In the genomic region with DNA sequence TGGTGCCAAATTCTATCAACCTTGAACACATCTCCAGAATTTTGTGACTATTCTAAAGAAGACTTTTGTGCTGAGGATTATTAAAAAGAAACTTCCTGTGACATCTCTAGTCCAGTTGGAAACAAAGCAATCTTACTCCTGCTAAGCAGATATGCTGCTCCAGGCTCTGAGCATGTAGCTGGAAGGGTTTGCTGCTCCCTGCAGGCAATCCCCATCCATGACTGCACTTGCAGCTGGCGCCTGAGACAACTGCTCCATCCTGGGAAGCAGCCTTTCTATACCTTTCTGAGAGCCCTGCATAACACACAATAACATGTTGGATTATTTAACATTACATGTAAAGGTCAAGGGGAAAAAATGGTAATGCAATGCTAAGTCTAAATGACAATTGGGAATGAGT, we compare ENCODE assay signal across 11 cellular contexts.
DNase-seq lines count a peak whose midpoint lies in the region; ATAC-seq, FAIRE-seq and TF ChIP-seq lines count a peak whose summit lies in the region.
"Had no signal": no experiment of that assay in that cellular context is flagged by ENCODE, and none has a peak within 500 bp of the region (broad histone marks: within the 10 kb centered on the region; RNA-seq: fewer than 3 reads in every experiment).

No MANE protein-coding gene starts in this region.

- H3K79me1 ChIP-seq in H1 (ENCODE audit: low read depth, low read length) = no peaks in the 10 kb centered on the region

- H3K9me3 ChIP-seq in H1 (ENCODE audit: insufficient read depth in 2 of 2, low read depth in 1 of 2, low read length in 1 of 2) (no peaks in the 10 kb centered on the region), liver (ENCODE audit: control insufficient read depth in 4 of 4, low read length in 3 of 4) (no peaks in the 10 kb centered on the region)
- no peaks in the 10 kb centered on the region for H3K9me3 ChIP-seq in CD4-positive, alpha-beta memory T cell (ENCODE audit: control insufficient read depth in 1 of 2, low read length in 2 of 2)
- H3K9me3 ChIP-seq: breast epithelium, sigmoid colon had no signal

- H3K18ac ChIP-seq in H1 (ENCODE audit: extremely low read depth, low read length) = no peak overlapping the region

- peaks cover 0 to 3% (median 0%) of the 10 kb centered on the region in 8 donors for H3K9me3 Mint-ChIP-seq in CD4-positive, alpha-beta memory T cell

- H3K27ac ChIP-seq in H1 (ENCODE audit: low read depth, low read length) (no peak overlapping the region), liver (ENCODE audit: low read depth in 1 of 2, low read length in 2 of 2) (no peak overlapping the region)
- no peak overlapping the region for H3K27ac ChIP-seq in CD4-positive, alpha-beta memory T cell (ENCODE audit: low read depth, low read length)
- H3K27ac ChIP-seq: breast epithelium, sigmoid colon had no signal

- no peaks in the 10 kb centered on the region for H3K36me3 ChIP-seq in BJ (ENCODE audit: control insufficient read depth, insufficient read depth, low read length)
- H3K36me3 ChIP-seq in H1 (ENCODE audit: control insufficient read depth in 2 of 4, insufficient read depth in 4 of 4, low read length in 3 of 4) = no peaks in the 10 kb centered on the region
- no peaks in the 10 kb centered on the region for H3K36me3 ChIP-seq in liver (ENCODE audit: control insufficient read depth in 4 of 4, insufficient read depth in 3 of 4, low read depth in 1 of 4, low read length in 3 of 4)
- H3K36me3 ChIP-seq in CD4-positive, alpha-beta memory T cell (ENCODE audit: insufficient read depth, low read length) = no peaks in the 10 kb centered on the region
- H3K36me3 ChIP-seq: breast epithelium, sigmoid colon had no signal

- H4K20me1 ChIP-seq in H1 (replicated peaks in 1 of 2; ENCODE audit: control insufficient read depth in 1 of 2, insufficient read depth in 2 of 2, low read length in 2 of 2) = no peaks in the 10 kb centered on the region

- no peak overlapping the region for H3K4me3 Mint-ChIP-seq in CD4-positive, alpha-beta memory T cell

- no peaks in the 10 kb centered on the region for H3K23me2 ChIP-seq in H1 (ENCODE audit: low read depth, low read length)

- 85% methylated on average over 1 of the region's 1 CpG; no CpG with 5 or more reads in 1 of the 2 experiments for WGBS in H1 (ENCODE audit: extremely low coverage in 1 of 2, insufficient coverage in 1 of 2, insufficient read length in 1 of 2, insufficient replicate concordance in 2 of 2, low coverage in 1 of 2, low lambda C conversion rate in 2 of 2, missing lambda C conversion rate in 1 of 2), 2 experiments
- WGBS in liver = 91% methylated on average over 1 of the region's 1 CpG

- H3K14ac ChIP-seq in H1 (ENCODE audit: insufficient read length) = no peak overlapping the region

- no peak overlapping the region for H2BK5ac ChIP-seq in H1 (ENCODE audit: low read depth, low read length)

- CTCF ChIA-PET in BJ (lab: Yijun Ruan, JAX) (interaction anchor here (0.9 kb wide), 1 partner anchor 353 kb away, joined by 3 read pairs; no protein-coding TSS in a partner anchor), H1 (lab: Charles Lee; ENCODE audit: partially characterized antibody) (interaction anchor here (0.6 to 1.8 kb wide), 7 partner anchors 8 to 106 kb away, joined by 3 to 5 read pairs (median 3); no protein-coding TSS in a partner anchor)
- CTCF ChIA-PET in CD4-positive, alpha-beta memory T cell (lab: Charles Lee; ENCODE audit: partially characterized antibody) = no interaction called here

- TF ChIP-seq POLR2A in H1 (IDR thresholded peaks at IDR 0.05; ENCODE audit: control extremely low read depth in 1 of 2, low read depth in 2 of 2, low read length in 2 of 2) = no peak

- H4K5ac ChIP-seq in H1 (ENCODE audit: insufficient read length, low read depth, low read length) = no peak overlapping the region

- H3K9ac ChIP-seq in H1 (replicated peaks in 1 of 4; ENCODE audit: extremely low read depth in 1 of 4, low read depth in 3 of 4, low read length in 3 of 4) (no peak overlapping the region), liver (ENCODE audit: low read depth in 1 of 2, low read length in 2 of 2) (no peak overlapping the region)

- H2AK5ac ChIP-seq in H1 (ENCODE audit: low read depth, low read length) = no peak overlapping the region

- H3K79me2 ChIP-seq in H1 (ENCODE audit: control insufficient read depth in 1 of 2, insufficient read depth in 2 of 2, low read length in 2 of 2) = no peaks in the 10 kb centered on the region

- no peak for DNase-seq in BJ (ENCODE audit: low read depth)
- DNase-seq in H1 (ENCODE audit: low read depth in 1 of 2, low spot score in 2 of 2) = no peak
- no peak for DNase-seq in GM13976 (ENCODE audit: low spot score)
- DNase-seq in CD4-positive, alpha-beta memory T cell = no peak
- DNase-seq: activated T-cell treated with anti-CD3 and anti-CD28 coated beads, Interleukin-2, amount 50 U/mL, for 1 hour; sigmoid colon had no signal

- peaks cover 2 to 3% of the 10 kb centered on the region in 2 donors for H3K27me3 Mint-ChIP-seq in CD4-positive, alpha-beta memory T cell

- H3K4me2 ChIP-seq in H1 (ENCODE audit: insufficient read depth in 1 of 2, low read depth in 2 of 2, low read length in 2 of 2) = no peak overlapping the region

- TF ChIP-seq RAD21 in Ishikawa (IDR thresholded peaks at IDR 0.05; ENCODE audit: low read depth) (peak; percentile 31; the same call in 1 of the 2 replicates), H1 (IDR thresholded peaks at IDR 0.05 in 1 of 2, conservative IDR thresholded peaks at IDR 0.05 in 1 of 2; ENCODE audit: low read depth in 2 of 2, low read length in 2 of 2) (peak; percentile 69 to 76), liver (IDR thresholded peaks at IDR 0.05) (peak; percentile 46 to 64)

- ATAC-seq in GM19395 (IDR thresholded peaks at IDR 0.05; ENCODE audit: unreplicated experiment) = no peak
- no peak for ATAC-seq in GM21515 (IDR thresholded peaks at IDR 0.05; ENCODE audit: unreplicated experiment)

- no peak overlapping the region for H2BK20ac ChIP-seq in H1 (ENCODE audit: low read length)

- no peak overlapping the region for H4K91ac ChIP-seq in H1 (replicated peaks; ENCODE audit: insufficient read length, low read length)

- TF ChIP-seq EP300 in Ishikawa (IDR thresholded peaks at IDR 0.05; ENCODE audit: borderline replicate concordance) (no peak), H1 (IDR thresholded peaks at IDR 0.05; ENCODE audit: borderline replicate concordance in 1 of 2, low read depth in 2 of 2, low read length in 2 of 2) (no peak)

- H3K4me3 ChIP-seq in BJ (ENCODE audit: low read depth, low read length) (no peak overlapping the region), H1 (ENCODE audit: extremely low read depth in 1 of 4, insufficient read depth in 2 of 4, low read depth in 3 of 4, low read length in 4 of 4) (no peak overlapping the region), liver (ENCODE audit: low read depth in 1 of 3, low read length in 3 of 3) (no peak overlapping the region)
- no peak overlapping the region for H3K4me3 ChIP-seq in CD4-positive, alpha-beta memory T cell (ENCODE audit: low read length in 2 of 2)
- H3K4me3 ChIP-seq: breast epithelium, sigmoid colon had no signal

- H4K8ac ChIP-seq in H1 (ENCODE audit: extremely low read depth, insufficient read depth, low read length) = no peak overlapping the region

- H3K27ac Mint-ChIP-seq in CD4-positive, alpha-beta memory T cell = no peak overlapping the region

- no peak overlapping the region for H3K4ac ChIP-seq in H1 (replicated peaks; ENCODE audit: insufficient read length, low read depth, low read length)

- no peak overlapping the region for H3K23ac ChIP-seq in H1 (ENCODE audit: insufficient read length)

- in situ Hi-C loops in GM13976 (cut with MboI; ENCODE audit: low sequenced_read_pairs, unreplicated experiment) = loop anchor here (25.0 kb wide), 1 partner anchor 761 kb away; a partner anchor contains a TSS

- intact Hi-C loops in CD4-positive, alpha-beta memory T cell (cut with micrococcal nuclease) = no loop called here

- no peak for FAIRE-seq in H1 (lab: Jason Lieb, UNC)

- no peak overlapping the region for H2AFZ ChIP-seq in H1 (ENCODE audit: low read length)

- no peaks in the 10 kb centered on the region for H3K36me3 Mint-ChIP-seq in CD4-positive, alpha-beta memory T cell

- no peak overlapping the region for H2BK120ac ChIP-seq in H1 (replicated peaks; ENCODE audit: low read depth, low read length)

- H3K56ac ChIP-seq in H1 (replicated peaks; ENCODE audit: insufficient read length, low read depth, low read length) = no peak overlapping the region

- H3K27me3 ChIP-seq in BJ (ENCODE audit: control insufficient read depth, insufficient read depth, low read length) (no peaks in the 10 kb centered on the region), H1 (replicated peaks in 1 of 4; ENCODE audit: control insufficient read depth in 3 of 4, extremely low read depth in 1 of 4, insufficient read depth in 3 of 4, low read length in 3 of 4) (no peaks in the 10 kb centered on the region), liver (ENCODE audit: control insufficient read depth in 4 of 4, insufficient read depth in 4 of 4, low read length in 3 of 4) (no peaks in the 10 kb centered on the region)
- no peaks in the 10 kb centered on the region for H3K27me3 ChIP-seq in CD4-positive, alpha-beta memory T cell (ENCODE audit: insufficient read depth, low read length)
- H3K27me3 ChIP-seq: breast epithelium, sigmoid colon had no signal

- TF ChIP-seq CTCF in BJ (IDR thresholded peaks at IDR 0.05; ENCODE audit: insufficient read depth, low read depth, low read length) = peak; percentile 26; the same call in 1 of the 2 replicates
- TF ChIP-seq CTCF in H1 (IDR thresholded peaks at IDR 0.05; ENCODE audit: control extremely low read depth in 1 of 3, insufficient read depth in 1 of 3, low read depth in 1 of 3, low read length in 3 of 3) = peak; percentile 43 to 58 (median 56)
- TF ChIP-seq CTCF in liver (IDR thresholded peaks at IDR 0.05; ENCODE audit: low read depth, low read length, missing input control) = peak; percentile 2
- no peak for TF ChIP-seq CTCF in GM13976 (IDR thresholded peaks at IDR 0.05; ENCODE audit: borderline replicate concordance, control extremely low read depth, extremely low read depth, insufficient read depth, missing control alignments)

- no peak overlapping the region for H2BK12ac ChIP-seq in H1 (ENCODE audit: low read depth, low read length)

- H2BK15ac ChIP-seq in H1 (ENCODE audit: low read length) = no peak overlapping the region

- H3K4me1 Mint-ChIP-seq in CD4-positive, alpha-beta memory T cell = no peaks in the 10 kb centered on the region

- H3K4me1 ChIP-seq in H1 (replicated peaks in 1 of 4; ENCODE audit: control insufficient read depth in 3 of 4, insufficient read depth in 4 of 4, low read length in 3 of 4) (no peaks in the 10 kb centered on the region), liver (ENCODE audit: control insufficient read depth in 4 of 4, insufficient read depth in 4 of 4, low read length in 3 of 4) (no peaks in the 10 kb centered on the region)
- no peaks in the 10 kb centered on the region for H3K4me1 ChIP-seq in CD4-positive, alpha-beta memory T cell (ENCODE audit: insufficient read depth, low read length)
- H3K4me1 ChIP-seq: breast epithelium, sigmoid colon had no signal

- POLR2A ChIA-PET in BJ (lab: Charles Lee) = no interaction called here
- POLR2A ChIA-PET in H1 (lab: Charles Lee; ENCODE audit: partially characterized antibody) = no interaction called here
- POLR2A ChIA-PET in CD4-positive, alpha-beta memory T cell (lab: Charles Lee; ENCODE audit: partially characterized antibody) = no interaction called here

TF ChIP-seq in Ishikawa, 13 proteins besides CTCF, POLR2A, EP300 and RAD21 (continues in another document):
- TF ChIP-seq NFIC (IDR thresholded peaks at IDR 0.05) = no peak

TF ChIP-seq in liver, 16 proteins besides CTCF, POLR2A, EP300 and RAD21 (continues in another document):
- TF ChIP-seq FOXA2 (IDR thresholded peaks at IDR 0.05) = no peak
